8 cellular contexts compared by ENCODE assay signal in genomic region chr19:53520547-53521372, GRCh38. TPM values are rescaled to one million over a fixed set of nuclear protein-coding genes. Genes with fewer than 3 reads are reported as not detected.
A peak's percentile ranks its signal among the peaks of the same experiment; 100 is the strongest.
DNase-seq lines count a peak whose midpoint lies in the region; ATAC-seq and TF ChIP-seq lines count a peak whose summit lies in the region.

No MANE protein-coding gene starts in this region.

- peak overlapping the region; percentile 76 for H3K27ac Mint-ChIP-seq in endothelial cell (ENCODE audit: unreplicated experiment)

- peaks cover 4% of the 10 kb centered on the region for H3K9me3 ChIP-seq in mesodermal cell (ENCODE audit: control insufficient read depth, low read length)

- H3K9me3 Mint-ChIP-seq in endothelial cell (ENCODE audit: unreplicated experiment): no peaks in the 10 kb centered on the region

- ATAC-seq in GM19328 (IDR thresholded peaks at IDR 0.05; ENCODE audit: unreplicated experiment) (peak; percentile 91), HG03520 (IDR thresholded peaks at IDR 0.05; ENCODE audit: unreplicated experiment) (peak; percentile 95)

- H3K36me3 Mint-ChIP-seq in endothelial cell (ENCODE audit: low read depth, unreplicated experiment): peaks cover 28% of the 10 kb centered on the region

- DNase-seq in NCI-H82 treated with DMSO at 0.1 percent for 48 hours (lab: John Stamatoyannopoulos, UW; ENCODE audit: unreplicated experiment): peak; percentile 83
- DNase-seq in activated CD8-positive, alpha-beta memory T cell treated with anti-CD3 and anti-CD28 coated beads, Interleukin-2, amount 50 U/mL, for 24 hours (ENCODE audit: extremely low read depth): peak; percentile 77
- DNase-seq in endothelial cell (ENCODE audit: low spot score): peak; percentile 87
- peak; percentile 59 for DNase-seq in stimulated activated CD8-positive, alpha-beta memory T cell treated with anti-CD3 and anti-CD28 coated beads, Interleukin-15, amount 100 ng/mL, for 24 hours (ENCODE audit: low read depth)

- peaks cover 11% of the 10 kb centered on the region for H3K4me1 Mint-ChIP-seq in endothelial cell (ENCODE audit: unreplicated experiment)

- H3K27me3 Mint-ChIP-seq in endothelial cell (ENCODE audit: unreplicated experiment): peaks cover 6% of the 10 kb centered on the region

- no peak for TF ChIP-seq CTCF in C4-2B (conservative IDR thresholded peaks at IDR 0.05)
- no peak for TF ChIP-seq CTCF in endothelial cell (IDR thresholded peaks at IDR 0.05; ENCODE audit: unreplicated experiment)

- H3K4me3 ChIP-seq in mesodermal cell (ENCODE audit: extremely low read depth, insufficient read depth, low read length, poor library complexity, severe bottlenecking): peak overlapping the region; percentile 87

- peaks cover 18% of the 10 kb centered on the region for H3K36me3 ChIP-seq in mesodermal cell (ENCODE audit: control insufficient read depth, insufficient read depth, low read length)

- H3K4me1 ChIP-seq in mesodermal cell (ENCODE audit: control insufficient read depth, insufficient read depth, low read length, poor library complexity, severe bottlenecking): peaks cover 7% of the 10 kb centered on the region

- H3K27ac ChIP-seq in C4-2B (peak overlapping the region; percentile 70), mesodermal cell (ENCODE audit: low read depth, low read length, severe bottlenecking) (peak overlapping the region; percentile 83)

- peak overlapping the region; percentile 98 for H3K4me3 Mint-ChIP-seq in endothelial cell (ENCODE audit: unreplicated experiment)

- 4 to 6% methylated on average over 34 to 42 of the region's 46 CpGs for WGBS in mesodermal cell (ENCODE audit: insufficient coverage in 2 of 2), 2 experiments

RNA-seq across cellular contexts. Expression of gene ZNF331, which starts 17.2 kb away (rescaled TPM):
- total RNA-seq in endothelial cell (ENCODE audit: unreplicated experiment): 26.6 TPM
- 26.7 TPM for polyA plus RNA-seq in mesodermal cell (2013, experiment 1 of 2)
- polyA plus RNA-seq in mesodermal cell (2013, experiment 2 of 2): 28.2 TPM

RNA-seq across cellular contexts. Expression of gene ZNF813, which starts 53.2 kb away (rescaled TPM):
- 29.9 TPM for total RNA-seq in endothelial cell (ENCODE audit: unreplicated experiment)
- 13.0 TPM for polyA plus RNA-seq in mesodermal cell (2013, experiment 1 of 2)
- 15.5 TPM for polyA plus RNA-seq in mesodermal cell (2013, experiment 2 of 2)

Comparison
In these comparisons a context has a peak if more than half of its experiments do, and no peak if none do; other contexts are left out.
1. Peak in every context shown above with its lines: DNase-seq, ATAC-seq, H3K4me3 ChIP-seq and H3K27ac ChIP-seq.